Comparison of ENCODE assay signal across 8 cellular contexts in genomic region chr3:53134631-53135232, GRCh38.
DNase-seq lines count a peak whose midpoint lies in the region; ATAC-seq and TF ChIP-seq lines count a peak whose summit lies in the region.

No MANE protein-coding gene starts in this region.

- H3K4me3 ChIP-seq in DOHH2 (ENCODE audit: low read length), result no peak overlapping the region

- ATAC-seq in GM21825 (IDR thresholded peaks at IDR 0.05; ENCODE audit: unreplicated experiment), result peak; percentile 44

- no peaks in the 10 kb centered on the region for H3K27me3 ChIP-seq in DOHH2 (ENCODE audit: control insufficient read depth, low read length)

- in situ Hi-C loops in T47D (cut with HindIII; ENCODE audit: low pct_unique_long_range_greater_than_20kb, low sequenced_read_pairs), result no loop called here

- H3K27ac ChIP-seq in DOHH2 (ENCODE audit: low read depth, low read length), result no peak overlapping the region

- peaks cover 4% of the 10 kb centered on the region for H3K36me3 ChIP-seq in DOHH2 (ENCODE audit: control insufficient read depth, low read length)

- H3K9me3 ChIP-seq in DOHH2 (ENCODE audit: control insufficient read depth, insufficient read depth, low read length), result no peaks in the 10 kb centered on the region

- H3K9me2 ChIP-seq in DOHH2 (replicated peaks; ENCODE audit: control insufficient read depth, low read length), result no peaks in the 10 kb centered on the region

- no peaks in the 10 kb centered on the region for H4K20me1 ChIP-seq in DOHH2 (ENCODE audit: control insufficient read depth, insufficient read depth, low read depth, low read length)

- H3K4me1 ChIP-seq in DOHH2 (ENCODE audit: control insufficient read depth, low read length), result peaks cover 34% of the 10 kb centered on the region

- DNase-seq in NCI-H1092 (lab: John Stamatoyannopoulos, UW), result peak; percentile 61
- peak; percentile 78 for DNase-seq in UCSD-AML1 (lab: John Stamatoyannopoulos, UW; ENCODE audit: unreplicated experiment)
- DNase-seq in T47D (ENCODE audit: low read depth in 1 of 2, low spot score in 1 of 2), result peak; percentile 51 to 81
- DNase-seq in islet precursor cell, result peak; percentile 86
- DNase-seq in stimulated activated CD4-positive, alpha-beta T cell treated with anti-CD3 and anti-CD28 coated beads, Interleukin-2, amount 100 ng/mL, for 4 hours (ENCODE audit: low read depth), result peak; percentile 36
- DNase-seq in putamen (ENCODE audit: low spot score), result no peak

- H3F3A ChIP-seq in DOHH2 (ENCODE audit: control insufficient read depth, insufficient read depth), result no peaks in the 10 kb centered on the region

- peak; percentile 97 for TF ChIP-seq CTCF in DOHH2 (IDR thresholded peaks at IDR 0.05; ENCODE audit: low read depth, low read length, poor library complexity, severe bottlenecking)

- H3K79me2 ChIP-seq in DOHH2 (ENCODE audit: control insufficient read depth, low read length), result peaks cover 15% of the 10 kb centered on the region

- H3K4me2 ChIP-seq in DOHH2 (ENCODE audit: low read length), result no peak overlapping the region
